9 cellular contexts compared by ENCODE assay signal in genomic region chr9:23820731-23821399, GRCh38. TPM values are rescaled to one million over a fixed set of nuclear protein-coding genes. Genes with fewer than 3 reads are reported as not detected.
DNase-seq lines count a peak whose midpoint lies in the region; ATAC-seq, FAIRE-seq and TF ChIP-seq lines count a peak whose summit lies in the region.
"Had no signal": no experiment of that assay in that cellular context is flagged by ENCODE, and none has a peak within 500 bp of the region (broad histone marks: within the 10 kb centered on the region; RNA-seq: fewer than 3 reads in every experiment).

No MANE protein-coding gene starts in this region.

- peak overlapping the region; percentile 76; the same call in 1 of the 2 replicates for H2BK5ac ChIP-seq in H1 (ENCODE audit: low read depth, low read length)

- no peaks in the 10 kb centered on the region for H3K36me3 Mint-ChIP-seq in neural crest cell (ENCODE audit: low read depth)

- H4K91ac ChIP-seq in H1 (replicated peaks; ENCODE audit: insufficient read length, low read length), result peak overlapping the region; percentile 90

- H3K18ac ChIP-seq in H1 (ENCODE audit: extremely low read depth, low read length), result peak overlapping the region; percentile 73

- no peak overlapping the region for H2BK120ac ChIP-seq in H1 (replicated peaks; ENCODE audit: low read depth, low read length)

- H4K20me1 ChIP-seq in H1 (replicated peaks in 1 of 2; ENCODE audit: control insufficient read depth in 1 of 2, insufficient read depth in 2 of 2, low read length in 2 of 2), result peaks cover 3 to 19% of the 10 kb centered on the region in 2 experiments

- H3K27me3 ChIP-seq in H1 (replicated peaks in 1 of 4; ENCODE audit: control insufficient read depth in 3 of 4, extremely low read depth in 1 of 4, insufficient read depth in 3 of 4, low read length in 3 of 4), result peaks cover 5 to 28% (median 17%) of the 10 kb centered on the region in 4 experiments; a peak in 6 of 7 replicates

- H3K4me2 ChIP-seq in H1 (ENCODE audit: insufficient read depth in 1 of 2, low read depth in 2 of 2, low read length in 2 of 2), result peak overlapping the region; percentile 97 to 98

- H2BK20ac ChIP-seq in H1 (ENCODE audit: low read length), result no peak overlapping the region

- POLR2A ChIA-PET in H1 (lab: Charles Lee; ENCODE audit: partially characterized antibody), result interaction anchor here (0.9 to 2.5 kb wide), 15 partner anchors 10 to 162 kb away, joined by 3 to 12 read pairs (median 4); no protein-coding TSS in a partner anchor

- H4K5ac ChIP-seq in H1 (ENCODE audit: insufficient read length, low read depth, low read length), result no peak overlapping the region

- H3K23ac ChIP-seq in H1 (ENCODE audit: insufficient read length), result no peak overlapping the region

- no peak for TF ChIP-seq EP300 in H1 (IDR thresholded peaks at IDR 0.05; ENCODE audit: borderline replicate concordance in 1 of 2, low read depth in 2 of 2, low read length in 2 of 2)

- H3K4me1 Mint-ChIP-seq in neural crest cell, result peaks cover 27% of the 10 kb centered on the region

- H3K79me1 ChIP-seq in H1 (ENCODE audit: low read depth, low read length), result no peaks in the 10 kb centered on the region; the same call in 1 of the 2 replicates

- H4K8ac ChIP-seq in H1 (ENCODE audit: extremely low read depth, insufficient read depth, low read length), result peak overlapping the region; percentile 14; the same call in 1 of the 2 replicates

- DNase-seq in stimulated activated CD4-positive, alpha-beta T cell treated with anti-CD3 and anti-CD28 coated beads, Interleukin-15, amount 100 ng/mL, for 24 hours, result peak; percentile 2
- no peak for DNase-seq in stimulated activated CD4-positive, alpha-beta T cell treated with anti-CD3 and anti-CD28 coated beads, Interleukin-2, amount 100 ng/mL, for 48 hours
- DNase-seq in H1 (ENCODE audit: low read depth in 1 of 2, low spot score in 2 of 2) (peak in 1 of 2 experiments; percentile 80), neural crest cell (ENCODE audit: low read depth, low spot score) (peak; percentile 39), NCI-H226 (no peak), T1000 (lab: John Stamatoyannopoulos, UW) (no peak)
- DNase-seq: Calu3 had no signal

- no peaks in the 10 kb centered on the region for H3K9me3 Mint-ChIP-seq in neural crest cell

- TF ChIP-seq RAD21 in H1 (IDR thresholded peaks at IDR 0.05 in 1 of 2, conservative IDR thresholded peaks at IDR 0.05 in 1 of 2; ENCODE audit: low read depth in 2 of 2, low read length in 2 of 2), result peak in 1 of 2 experiments; percentile 16; a peak in 2 of 4 replicates

- H3K27ac ChIP-seq in H1 (ENCODE audit: low read depth, low read length), result no peak overlapping the region

- H3K9me3 ChIP-seq in H1 (ENCODE audit: insufficient read depth in 2 of 2, low read depth in 1 of 2, low read length in 1 of 2), result no peaks in the 10 kb centered on the region

- H2BK12ac ChIP-seq in H1 (ENCODE audit: low read depth, low read length), result peak overlapping the region; percentile 75; the same call in 1 of the 2 replicates

- WGBS in H1 (ENCODE audit: extremely low coverage in 1 of 2, insufficient coverage in 1 of 2, insufficient read length in 1 of 2, insufficient replicate concordance in 2 of 2, low coverage in 1 of 2, low lambda C conversion rate in 2 of 2, missing lambda C conversion rate in 1 of 2), 2 experiments, result 2% methylated on average over 74 of the region's 74 CpGs; no CpG with 5 or more reads in 1 of the 2 experiments

- CTCF ChIA-PET in H1 (lab: Charles Lee; ENCODE audit: partially characterized antibody), result interaction anchor here (0.6 to 1.4 kb wide), 5 partner anchors 9 to 328 kb away, joined by 3 to 4 read pairs (median 3); no protein-coding TSS in a partner anchor

- TF ChIP-seq CTCF in H1 (IDR thresholded peaks at IDR 0.05; ENCODE audit: control extremely low read depth in 1 of 3, insufficient read depth in 1 of 3, low read depth in 1 of 3, low read length in 3 of 3) (peak in 1 of 3 experiments; percentile 10; a peak in 1 of 4 replicates), neural crest cell (conservative IDR thresholded peaks at IDR 0.05) (no peak)

- peak overlapping the region; percentile 52 for H3K56ac ChIP-seq in H1 (replicated peaks; ENCODE audit: insufficient read length, low read depth, low read length)

- 0 out of 2 replicates have a peak overlapping the region, but pooled peaks have one; percentile 17 for H2AK5ac ChIP-seq in H1 (ENCODE audit: low read depth, low read length)

- H2BK15ac ChIP-seq in H1 (ENCODE audit: low read length), result peak overlapping the region; percentile 92; the same call in 1 of the 2 replicates

- no peak overlapping the region for H3K14ac ChIP-seq in H1 (ENCODE audit: insufficient read length)

- peaks cover 2 to 11% (median 10%) of the 10 kb centered on the region in 4 experiments; a peak in 5 of 7 replicates for H3K4me1 ChIP-seq in H1 (replicated peaks in 1 of 4; ENCODE audit: control insufficient read depth in 3 of 4, insufficient read depth in 4 of 4, low read length in 3 of 4)

- H3K4ac ChIP-seq in H1 (replicated peaks; ENCODE audit: insufficient read length, low read depth, low read length), result no peak overlapping the region

- FAIRE-seq in H1 (lab: Jason Lieb, UNC), result no peak

- no peak overlapping the region for H2AFZ ChIP-seq in H1 (ENCODE audit: low read length)

- peaks cover 45% of the 10 kb centered on the region for H3K23me2 ChIP-seq in H1 (ENCODE audit: low read depth, low read length)

- H3K79me2 ChIP-seq in H1 (ENCODE audit: control insufficient read depth in 1 of 2, insufficient read depth in 2 of 2, low read length in 2 of 2), result peaks cover 17 to 62% of the 10 kb centered on the region in 2 experiments

- peak in 1 of 2 experiments; percentile 40; a peak in 1 of 3 replicates for TF ChIP-seq POLR2A in H1 (IDR thresholded peaks at IDR 0.05; ENCODE audit: control extremely low read depth in 1 of 2, low read depth in 2 of 2, low read length in 2 of 2)

- peak overlapping the region; percentile 86 for H3K4me3 Mint-ChIP-seq in neural crest cell

- peak overlapping the region; percentile 61 to 79 (median 66) for H3K4me3 ChIP-seq in H1 (ENCODE audit: extremely low read depth in 1 of 4, insufficient read depth in 2 of 4, low read depth in 3 of 4, low read length in 4 of 4)

- H3K9ac ChIP-seq in H1 (replicated peaks in 1 of 4; ENCODE audit: extremely low read depth in 1 of 4, low read depth in 3 of 4, low read length in 3 of 4), result peak overlapping the region; percentile 44 to 59 (median 53)

- H3K27me3 Mint-ChIP-seq in neural crest cell (ENCODE audit: low read depth), result peaks cover 37% of the 10 kb centered on the region

- H3K27ac Mint-ChIP-seq in neural crest cell (ENCODE audit: unreplicated experiment), result no peak overlapping the region

- ATAC-seq in HG02642 (IDR thresholded peaks at IDR 0.05; ENCODE audit: poor library complexity, unreplicated experiment) (no peak), GM18873 (IDR thresholded peaks at IDR 0.05; ENCODE audit: low FRiP score, unreplicated experiment) (no peak)

- no peaks in the 10 kb centered on the region for H3K36me3 ChIP-seq in H1 (ENCODE audit: control insufficient read depth in 2 of 4, insufficient read depth in 4 of 4, low read length in 3 of 4)

TF ChIP-seq in H1, 55 proteins besides CTCF, POLR2A, EP300 and RAD21 (continues in another document):
- TF ChIP-seq RBBP5 (IDR thresholded peaks at IDR 0.05; ENCODE audit: borderline replicate concordance, low read depth, low read length), result peak; percentile 84
- no peak for TF ChIP-seq ZNF274 (IDR thresholded peaks at IDR 0.05; ENCODE audit: borderline replicate concordance, extremely low read depth, low read length)
- TF ChIP-seq RFX5 (IDR thresholded peaks at IDR 0.05; ENCODE audit: borderline replicate concordance, low read depth, low read length), result no peak
- TF ChIP-seq GTF2F1 (IDR thresholded peaks at IDR 0.05; ENCODE audit: borderline replicate concordance, low read depth, low read length), result no peak
- TF ChIP-seq SP1 (IDR thresholded peaks at IDR 0.05; ENCODE audit: low read depth, low read length), result no peak
- 0 out of 2 replicates have a peak, but pooled peaks have one; percentile 4 for TF ChIP-seq BACH1 (IDR thresholded peaks at IDR 0.05; ENCODE audit: low read length)
- TF ChIP-seq EGR1 (IDR thresholded peaks at IDR 0.05; ENCODE audit: borderline replicate concordance, low read depth, low read length), result no peak
- TF ChIP-seq, protein P1, sequence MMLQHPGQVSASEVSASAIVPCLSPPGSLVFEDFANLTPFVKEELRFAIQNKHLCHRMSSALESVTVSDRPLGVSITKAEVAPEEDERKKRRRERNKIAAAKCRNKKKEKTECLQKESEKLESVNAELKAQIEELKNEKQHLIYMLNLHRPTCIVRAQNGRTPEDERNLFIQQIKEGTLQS (IDR thresholded peaks at IDR 0.05; ENCODE audit: insufficient read depth, low read depth, low read length), result no peak
- no peak for TF ChIP-seq SP2 (IDR thresholded peaks at IDR 0.05; ENCODE audit: low read length)
- TF ChIP-seq SP4 (IDR thresholded peaks at IDR 0.05; ENCODE audit: low read length), result no peak
- TF ChIP-seq MAFK (IDR thresholded peaks at IDR 0.05; ENCODE audit: low read depth, low read length), result no peak
- no peak for TF ChIP-seq TCF12 (IDR thresholded peaks at IDR 0.05; ENCODE audit: low read depth, low read length)
- 0 out of 2 replicates have a peak, but pooled peaks have one; percentile 31 for TF ChIP-seq BRCA1 (IDR thresholded peaks at IDR 0.05; ENCODE audit: low read depth, low read length)
- no peak for TF ChIP-seq FOSL1 (IDR thresholded peaks at IDR 0.05; ENCODE audit: insufficient read depth, low read depth, low read length)
- no peak for TF ChIP-seq POU5F1 (IDR thresholded peaks at IDR 0.05; ENCODE audit: low read depth, low read length)
- peak; percentile 62 for TF ChIP-seq RNF2 (IDR thresholded peaks at IDR 0.05; ENCODE audit: borderline replicate concordance, low read depth, low read length, missing control alignments, poor library complexity, severe bottlenecking)
- peak; percentile 75 for TF ChIP-seq CTBP2 (IDR thresholded peaks at IDR 0.05; ENCODE audit: borderline replicate concordance, insufficient read depth, insufficient read length, low read length)
- TF ChIP-seq KDM4A (IDR thresholded peaks at IDR 0.05; ENCODE audit: low read depth, low read length, severe bottlenecking), result peak; percentile 91

RNA-seq across cellular contexts. Expression of gene ELAVL2, which starts 5.2 kb away (rescaled TPM):
- total RNA-seq in H1 (2021; fragmentation: NEBNext Ultra II Directional; extraction: Animal tissue kit (Norgen Biotek cat#: 25700)), result 20.9 and 21.9 TPM in 2 replicates
- 2.4 and 4.9 TPM in 2 replicates for polyA plus RNA-seq in H1 (2011; rRNA removed)
- polyA plus RNA-seq in H1 (2011; cell fraction: cytosol; rRNA removed), result 5.2 TPM
- polyA plus RNA-seq in H1 (2011; cell fraction: nucleus; rRNA removed), result 3.9 TPM
- polyA plus RNA-seq in H1 (2012, experiment 1 of 2), result 5.7 to 12.7 TPM (median 7.2 TPM) in 4 replicates
- polyA plus RNA-seq in H1 (2012, experiment 2 of 2), result 0.77 TPM
- polyA plus RNA-seq in H1 (2013, experiment 1 of 2), result 20.2 TPM
- 19.6 TPM for polyA plus RNA-seq in H1 (2013, experiment 2 of 2)
- polyA minus RNA-seq in H1 (2011; rRNA and poly(A)+ RNA removed), result 24.1 and 41.8 TPM in 2 replicates
- 8.0 TPM for polyA minus RNA-seq in H1 (2011; cell fraction: cytosol; rRNA and poly(A)+ RNA removed)
- 70.2 TPM for polyA minus RNA-seq in H1 (2011; cell fraction: nucleus; rRNA and poly(A)+ RNA removed)
- total RNA-seq in neural crest cell, result 26.0 and 31.3 TPM in 2 replicates
- total RNA-seq: Calu3 had no signal

Comparison
In these comparisons a context has a peak if more than half of its experiments do, and no peak if none do; other contexts are left out.
1. DNase-seq: peak in stimulated activated CD4-positive, alpha-beta T cell treated with anti-CD3 and anti-CD28 coated beads, Interleukin-15, amount 100 ng/mL, for 24 hours (single experiment) and neural crest cell (single experiment); none in stimulated activated CD4-positive, alpha-beta T cell treated with anti-CD3 and anti-CD28 coated beads, Interleukin-2, amount 100 ng/mL, for 48 hours (0 of 2), NCI-H226 (single experiment) and T1000 (single experiment).